8 cellular contexts compared by ENCODE assay signal in genomic region chr1:31064685-31065309, GRCh38. TPM values are rescaled to one million over a fixed set of nuclear protein-coding genes. Genes with fewer than 3 reads are reported as not detected.
DNase-seq lines count a peak whose midpoint lies in the region; ATAC-seq and TF ChIP-seq lines count a peak whose summit lies in the region.

No MANE protein-coding gene starts in this region.

- under 1% methylated on average over 19 of the region's 20 CpGs for WGBS in mesenchymal stem cell
- WGBS in tibial nerve, 2 donors = 1 to 2% methylated on average over 18 to 19 of the region's 20 CpGs

- DNase-seq in NCI-H2107 treated with DMSO at 0.1 percent for 48 hours (lab: John Stamatoyannopoulos, UW; ENCODE audit: unreplicated experiment) (peak; percentile 71), NCI-H2107 (lab: John Stamatoyannopoulos, UW) (no peak), SK-MEL-5 (ENCODE audit: low read depth, low spot score) (peak; percentile 24), mesenchymal stem cell (no peak), tibial nerve (ENCODE audit: low spot score in 2 of 2) (no peak)

- H3K9ac ChIP-seq in duodenal mucosa (ENCODE audit: low read depth in 1 of 2, low read length in 2 of 2) (peak overlapping the region; percentile 91 to 98), mesenchymal stem cell (ENCODE audit: low read length) (peak overlapping the region; percentile 100)

- H4K91ac ChIP-seq in mesenchymal stem cell (ENCODE audit: low read length) = peak overlapping the region; percentile 57

- H2BK12ac ChIP-seq in mesenchymal stem cell (ENCODE audit: low read length in 2 of 2) = peak overlapping the region in 1 of 2 experiments; percentile 63

- TF ChIP-seq EP300 in tibial nerve (IDR thresholded peaks at IDR 0.05) = no peak

- no peak overlapping the region for H3K4me2 ChIP-seq in mesenchymal stem cell (ENCODE audit: low read length, poor library complexity, severe bottlenecking)

- no peak overlapping the region for H2AFZ ChIP-seq in mesenchymal stem cell (ENCODE audit: low read depth, low read length)

- ATAC-seq in HG02840 (IDR thresholded peaks at IDR 0.05; ENCODE audit: low FRiP score, unreplicated experiment) (peak; percentile 17), GM18519 (IDR thresholded peaks at IDR 0.05; ENCODE audit: low FRiP score, unreplicated experiment) (no peak)

- peak overlapping the region; percentile 90 to 99 for H3K4me3 ChIP-seq in duodenal mucosa (ENCODE audit: low read depth in 1 of 2, low read length in 2 of 2)
- H3K4me3 ChIP-seq in mesenchymal stem cell (ENCODE audit: insufficient read depth in 1 of 2, low read depth in 1 of 2, low read length in 2 of 2) = peak overlapping the region; percentile 64 to 99
- H3K4me3 ChIP-seq in tibial nerve = peak overlapping the region; percentile 47 to 68 (median 54)

- H3K27me3 ChIP-seq in duodenal mucosa (ENCODE audit: control insufficient read depth in 1 of 2, insufficient read depth in 2 of 2, low read length in 2 of 2) = no peaks in the 10 kb centered on the region
- no peaks in the 10 kb centered on the region for H3K27me3 ChIP-seq in mesenchymal stem cell (ENCODE audit: control insufficient read depth in 1 of 2, insufficient read depth in 1 of 2, low read length in 2 of 2)
- H3K27me3 ChIP-seq in tibial nerve = no peaks in the 10 kb centered on the region

- peak overlapping the region; percentile 57 for H2AK5ac ChIP-seq in mesenchymal stem cell (ENCODE audit: low read length, severe bottlenecking)

- no peaks in the 10 kb centered on the region for H3K79me1 ChIP-seq in mesenchymal stem cell (replicated peaks; ENCODE audit: low read length, poor library complexity, severe bottlenecking)

- H3K23ac ChIP-seq in mesenchymal stem cell (ENCODE audit: low read length in 2 of 2) = peak overlapping the region in 1 of 2 experiments; percentile 14

- peak overlapping the region; percentile 82 for H3K27ac ChIP-seq in duodenal mucosa (ENCODE audit: low read depth, low read length)
- peak overlapping the region; percentile 98 for H3K27ac ChIP-seq in mesenchymal stem cell (ENCODE audit: low read length, poor library complexity, severe bottlenecking)
- peak overlapping the region; percentile 90 to 95 (median 95) for H3K27ac ChIP-seq in tibial nerve

- H3K9me3 ChIP-seq in duodenal mucosa (ENCODE audit: control insufficient read depth in 1 of 2, low read length in 2 of 2) (no peaks in the 10 kb centered on the region), mesenchymal stem cell (ENCODE audit: control insufficient read depth, low read length) (no peaks in the 10 kb centered on the region), tibial nerve (no peaks in the 10 kb centered on the region)

- H2BK15ac ChIP-seq in mesenchymal stem cell (ENCODE audit: low read depth, poor library complexity, severe bottlenecking) = no peak overlapping the region

- peaks cover 24 to 36% of the 10 kb centered on the region in 2 donors for H3K4me1 ChIP-seq in duodenal mucosa (ENCODE audit: control insufficient read depth in 1 of 2, insufficient read depth in 2 of 2, low read length in 2 of 2)
- peaks cover 5% of the 10 kb centered on the region for H3K4me1 ChIP-seq in mesenchymal stem cell (ENCODE audit: control insufficient read depth, insufficient read depth, low read depth, low read length)
- peaks cover 0 to 50% (median 17%) of the 10 kb centered on the region in 4 donors for H3K4me1 ChIP-seq in tibial nerve

- peak overlapping the region; percentile 56 to 75 for H3K18ac ChIP-seq in mesenchymal stem cell (ENCODE audit: low read depth in 1 of 2, low read length in 2 of 2)

- no peak for TF ChIP-seq CTCF in tibial nerve (IDR thresholded peaks at IDR 0.05)

- H3K4ac ChIP-seq in mesenchymal stem cell (ENCODE audit: low read depth in 1 of 2, low read length in 2 of 2) = peak overlapping the region; percentile 69 to 81

- H4K8ac ChIP-seq in mesenchymal stem cell (ENCODE audit: low read length) = peak overlapping the region; percentile 47

- H3K36me3 ChIP-seq in duodenal mucosa (ENCODE audit: control insufficient read depth in 1 of 2, insufficient read depth in 2 of 2, low read length in 2 of 2) = no peaks in the 10 kb centered on the region
- peaks cover 0 to 3% of the 10 kb centered on the region in 2 experiments for H3K36me3 ChIP-seq in mesenchymal stem cell (ENCODE audit: control insufficient read depth in 1 of 2, insufficient read depth in 2 of 2, low read depth in 1 of 2, low read length in 2 of 2)
- H3K36me3 ChIP-seq in tibial nerve = no peaks in the 10 kb centered on the region

- peak overlapping the region in 1 of 2 experiments; percentile 6 for H3K14ac ChIP-seq in mesenchymal stem cell (ENCODE audit: low read length in 2 of 2)

- H2BK5ac ChIP-seq in mesenchymal stem cell (ENCODE audit: low read depth, low read length, poor library complexity, severe bottlenecking) = peak overlapping the region; percentile 99

- H2BK120ac ChIP-seq in mesenchymal stem cell (ENCODE audit: low read depth, low read length) = no peak overlapping the region

- in situ Hi-C loops in SK-MEL-5 (cut with HindIII; ENCODE audit: low pct_unique_long_range_greater_than_20kb, low sequenced_read_pairs) = no loop called here

- TF ChIP-seq POLR2A in tibial nerve (IDR thresholded peaks at IDR 0.05) = no peak

RNA-seq across cellular contexts. Expression of gene PUM1, which starts 0.7 kb away (rescaled TPM):
- total RNA-seq in SK-MEL-5 (2014; rRNA removed; shearing (Covaris generic)) = 29.5 and 32.4 TPM in 2 replicates
- polyA plus RNA-seq in SK-MEL-5 (2015; cell fraction: cytosol; rRNA removed) = 47.8 and 58.4 TPM in 2 replicates
- 52.6 and 85.2 TPM in 2 replicates for polyA plus RNA-seq in SK-MEL-5 (2015; cell fraction: nucleus; rRNA removed)
- polyA plus RNA-seq in mesenchymal stem cell (2013, experiment 1 of 2) = 40.3 TPM
- polyA plus RNA-seq in mesenchymal stem cell (2013, experiment 2 of 2) = 38.7 TPM
- total RNA-seq in tibial nerve = 10 to 100 TPM; 64.8 to 93.4 (median 76.0) TPM

Comparison
In these comparisons a context has a peak if more than half of its experiments do, and no peak if none do; other contexts are left out.
1. DNase-seq: peak in NCI-H2107 treated with DMSO at 0.1 percent for 48 hours (single experiment) and SK-MEL-5 (single experiment); none in NCI-H2107 (single experiment), mesenchymal stem cell (single experiment) and tibial nerve (0 of 2).
2. Peak in every context shown above with its lines, with median percentiles within 50 percentile points of each other: H3K27ac ChIP-seq and H3K4me3 ChIP-seq.